In genomic region chr11:20501252-20501651, GRCh38 we compare ENCODE assay signal across 15 cellular contexts.
A peak's percentile ranks its signal among the peaks of the same experiment; 100 is the strongest.
DNase-seq lines count a peak whose midpoint lies in the region; ATAC-seq and TF ChIP-seq lines count a peak whose summit lies in the region.
"Had no signal": no experiment of that assay in that cellular context is flagged by ENCODE, and none has a peak within 500 bp of the region (broad histone marks: within the 10 kb centered on the region; RNA-seq: fewer than 3 reads in every experiment).

No MANE protein-coding gene starts in this region.

- H3K4me3 ChIP-seq in OCI-LY3 (ENCODE audit: low read length) (no peak overlapping the region), HAP-1 (no peak overlapping the region)
- H3K4me3 ChIP-seq: prostate gland, uterus had no signal

- H3K27me3 ChIP-seq in OCI-LY3 (ENCODE audit: low read depth, low read length) (no peaks in the 10 kb centered on the region), HAP-1 (ENCODE audit: low read depth) (no peaks in the 10 kb centered on the region)
- H3K27me3 ChIP-seq: uterus had no signal

- H4K20me1 ChIP-seq in OCI-LY3 (ENCODE audit: insufficient read depth, low read length), result no peaks in the 10 kb centered on the region

- H3K4me2 ChIP-seq in OCI-LY3 (ENCODE audit: low read length), result no peak overlapping the region

- in situ Hi-C loops in HAP-1 (cut with MboI; ENCODE audit: low sequenced_read_pairs), result no loop called here

- no peak overlapping the region for H2AFZ ChIP-seq in OCI-LY3 (ENCODE audit: low read depth, low read length)

- no peaks in the 10 kb centered on the region for H3K79me2 ChIP-seq in OCI-LY3 (ENCODE audit: low read length)

- no peak for TF ChIP-seq CTCF in OCI-LY3 (IDR thresholded peaks at IDR 0.05; ENCODE audit: low read depth, low read length)

- intact Hi-C loops in cardiac septum (cut with DNase I), result no loop called here

- H3K4me1 ChIP-seq in OCI-LY3 (ENCODE audit: low read length) (peaks cover 7% of the 10 kb centered on the region), HAP-1 (no peaks in the 10 kb centered on the region)
- H3K4me1 ChIP-seq: prostate gland, uterus had no signal

- H3K36me3 ChIP-seq in OCI-LY3 (replicated peaks; ENCODE audit: low read depth, low read length) (peaks cover 25% of the 10 kb centered on the region), HAP-1 (replicated peaks) (no peaks in the 10 kb centered on the region; the same call in 1 of the 2 replicates)
- H3K36me3 ChIP-seq: prostate gland, uterus had no signal

- no peak overlapping the region for H3K9ac ChIP-seq in OCI-LY3 (ENCODE audit: low read length)

- H3K27ac ChIP-seq in OCI-LY3 (ENCODE audit: low read length), result peak overlapping the region; percentile 40
- H3K27ac ChIP-seq: prostate gland, RWPE1, uterus had no signal

- no peak for DNase-seq in HAP-1 (ENCODE audit: low spot score in 2 of 2)
- no peak for DNase-seq in NCI-H510A (lab: John Stamatoyannopoulos, UW)
- DNase-seq in cardiac septum (ENCODE audit: low spot score), result no peak
- DNase-seq: activated CD4-positive, alpha-beta T cell treated with anti-CD3 and anti-CD28 coated beads for 1 hour; amygdala; head of caudate nucleus; NCI-H1436 treated with DMSO at 0.1 percent for 48 hours; uterus had no signal

- ATAC-seq in GM18508 (IDR thresholded peaks at IDR 0.05; ENCODE audit: insufficient read depth, unreplicated experiment), result peak; percentile 87
- ATAC-seq in GM19452 (IDR thresholded peaks at IDR 0.05; ENCODE audit: unreplicated experiment), result peak; percentile 83
- peak; percentile 80 for ATAC-seq in HG02938 (IDR thresholded peaks at IDR 0.05; ENCODE audit: unreplicated experiment)
- no peak for ATAC-seq in HG03520 (IDR thresholded peaks at IDR 0.05; ENCODE audit: unreplicated experiment)

- no peaks in the 10 kb centered on the region for H3K9me3 ChIP-seq in OCI-LY3 (ENCODE audit: insufficient read depth, low read length)
- no peaks in the 10 kb centered on the region for H3K9me3 ChIP-seq in HAP-1
- H3K9me3 ChIP-seq: prostate gland, uterus had no signal
